Comparison of ENCODE assay signal across 19 cellular contexts in genomic region chr7:149767068-149767467, GRCh38. TPM values are rescaled to one million over a fixed set of nuclear protein-coding genes. Genes with fewer than 3 reads are reported as not detected.
DNase-seq lines count a peak whose midpoint lies in the region; ATAC-seq and TF ChIP-seq lines count a peak whose summit lies in the region.
"Had no signal": no experiment of that assay in that cellular context is flagged by ENCODE, and none has a peak within 500 bp of the region (broad histone marks: within the 10 kb centered on the region; RNA-seq: fewer than 3 reads in every experiment).

No MANE protein-coding gene starts in this region.

- no peak overlapping the region for H2AFZ ChIP-seq in osteoblast (ENCODE audit: low read length)
- H2AFZ ChIP-seq: GM23248 had no signal

- H3K4me1 ChIP-seq in Panc1 (ENCODE audit: control insufficient read depth, insufficient read depth, low read length): peaks cover 7% of the 10 kb centered on the region
- no peaks in the 10 kb centered on the region for H3K4me1 ChIP-seq in osteoblast (ENCODE audit: insufficient read depth, low read length)
- H3K4me1 ChIP-seq in upper lobe of left lung: peaks cover 8 to 13% (median 11%) of the 10 kb centered on the region in 4 donors

- in situ Hi-C loops in Panc1 (cut with HindIII; ENCODE audit: low pct_unique_long_range_greater_than_20kb, low sequenced_read_pairs): no loop called here

- DNase-seq in Panc1 (ENCODE audit: low read depth, low spot score) (no peak), endothelial cell (ENCODE audit: low spot score) (no peak), osteoblast (ENCODE audit: insufficient read length, low spot score, missing footprints) (peak; percentile 54), NOMO-1 treated with DMSO at 0.1 percent for 48 hours (lab: John Stamatoyannopoulos, UW; ENCODE audit: unreplicated experiment) (no peak), upper lobe of left lung (no peak)
- DNase-seq: 8988T; ACHN; AML-193; C1 segment of cervical spinal cord; Calu3; CD4-positive, alpha-beta memory T cell; COR-L47; DND-41; GM23248; H9 had no signal

- H3K9me3 ChIP-seq in Panc1 (ENCODE audit: control insufficient read depth, insufficient read depth, low read depth, low read length): no peaks in the 10 kb centered on the region
- H3K9me3 ChIP-seq in osteoblast (ENCODE audit: low read depth, low read length): no peaks in the 10 kb centered on the region
- no peaks in the 10 kb centered on the region for H3K9me3 ChIP-seq in upper lobe of left lung
- H3K9me3 ChIP-seq: A549 had no signal

- H3K27me3 Mint-ChIP-seq in endothelial cell (ENCODE audit: unreplicated experiment): peaks cover 50% of the 10 kb centered on the region

- H3K27ac Mint-ChIP-seq in endothelial cell (ENCODE audit: unreplicated experiment): no peak overlapping the region
- H3K27ac Mint-ChIP-seq: H9 had no signal

- H3K79me2 ChIP-seq in osteoblast (ENCODE audit: insufficient read depth, low read length): no peaks in the 10 kb centered on the region

- H3K4me1 Mint-ChIP-seq in endothelial cell (ENCODE audit: unreplicated experiment): peaks cover 25% of the 10 kb centered on the region

- H3K9me3 Mint-ChIP-seq in endothelial cell (ENCODE audit: unreplicated experiment): no peaks in the 10 kb centered on the region
- H3K9me3 Mint-ChIP-seq: H9 had no signal

- no peaks in the 10 kb centered on the region for H3K36me3 ChIP-seq in Panc1 (ENCODE audit: control insufficient read depth, insufficient read depth, low read length)
- no peaks in the 10 kb centered on the region for H3K36me3 ChIP-seq in osteoblast (ENCODE audit: insufficient read depth, low read length)
- H3K36me3 ChIP-seq in upper lobe of left lung: peaks cover 0 to 62% (median 29%) of the 10 kb centered on the region in 4 donors

- CTCF ChIA-PET in Panc1 (lab: Charles Lee): no interaction called here

- intact Hi-C loops in Panc1 (cut with micrococcal nuclease; ENCODE audit: unreplicated experiment): no loop called here

- peak overlapping the region; percentile 85 for H3K4me3 Mint-ChIP-seq in endothelial cell (ENCODE audit: unreplicated experiment)

- H3K4me3 ChIP-seq in Panc1 (ENCODE audit: low read depth in 2 of 2, low read length in 2 of 2): no peak overlapping the region
- no peak overlapping the region for H3K4me3 ChIP-seq in osteoblast (ENCODE audit: insufficient read depth, low read length)
- no peak overlapping the region for H3K4me3 ChIP-seq in upper lobe of left lung
- H3K4me3 ChIP-seq: A549, GM12878, GM23248 had no signal

- ATAC-seq in Panc1 (no peak), upper lobe of left lung (ENCODE audit: low FRiP score in 2 of 2) (no peak), HG02981 (IDR thresholded peaks at IDR 0.05; ENCODE audit: unreplicated experiment) (no peak)
- ATAC-seq: A549, GM12878, HCT116 had no signal

- H4K20me1 ChIP-seq in osteoblast (ENCODE audit: insufficient read depth, low read length): no peaks in the 10 kb centered on the region

- no peak overlapping the region for H3K4me2 ChIP-seq in osteoblast (ENCODE audit: insufficient read depth, low read length)
- H3K4me2 ChIP-seq: A549 had no signal

- peaks cover 55% of the 10 kb centered on the region for H3K36me3 Mint-ChIP-seq in endothelial cell (ENCODE audit: low read depth, unreplicated experiment)

- TSS peak; percentile 53 for BruUV-seq in Panc1 (replicated peaks; lab: Mats Ljungman, UMichigan)

- POLR2A ChIA-PET in Panc1 (lab: Charles Lee): no interaction called here

- H3K27ac ChIP-seq in Panc1 (ENCODE audit: low read length) (no peak overlapping the region), osteoblast (ENCODE audit: low read depth, low read length) (no peak overlapping the region), upper lobe of left lung (no peak overlapping the region)
- H3K27ac ChIP-seq: A549, GM23248 had no signal

- TF ChIP-seq CTCF in Panc1 (IDR thresholded peaks at IDR 0.05) (no peak), endothelial cell (IDR thresholded peaks at IDR 0.05; ENCODE audit: unreplicated experiment) (no peak), osteoblast (IDR thresholded peaks at IDR 0.05; ENCODE audit: extremely low read depth, low read depth, low read length) (no peak), upper lobe of left lung (IDR thresholded peaks at IDR 0.05) (no peak)

- WGBS in upper lobe of left lung, 2 donors: 90 to 92% methylated on average over 5 to 8 of the region's 8 CpGs

- no peak for TF ChIP-seq POLR2A in upper lobe of left lung (IDR thresholded peaks at IDR 0.05)

- H3K27me3 ChIP-seq in Panc1 (ENCODE audit: control insufficient read depth, insufficient read depth, low read length) (no peaks in the 10 kb centered on the region), osteoblast (ENCODE audit: insufficient read depth, low read length) (peaks cover 55% of the 10 kb centered on the region), upper lobe of left lung (no peaks in the 10 kb centered on the region)

- no peak for TF ChIP-seq EP300 in upper lobe of left lung (IDR thresholded peaks at IDR 0.05)

RNA-seq across cellular contexts. Expression of gene ZNF467, which starts 6.3 kb away (rescaled TPM):
- total RNA-seq in Panc1 (2021; ENCODE audit: unreplicated experiment): 18.1 TPM
- 37.3 TPM for polyA plus RNA-seq in Panc1 (2012; ENCODE audit: insufficient read length)
- total RNA-seq in endothelial cell (ENCODE audit: unreplicated experiment): 64.2 TPM
- total RNA-seq in osteoblast: not detected in 2 replicates
- 10 to 100 TPM in 5 of 6 donors, 1 to 10 TPM in 1; 8.2 to 41.2 (median 17.4) TPM for total RNA-seq in upper lobe of left lung
- total RNA-seq: GM12878, GM23248 had no signal
- polyA plus RNA-seq: GM12878, GM23248 had no signal
